Comparison of ENCODE assay signal across 17 cellular contexts in the genomic region with DNA sequence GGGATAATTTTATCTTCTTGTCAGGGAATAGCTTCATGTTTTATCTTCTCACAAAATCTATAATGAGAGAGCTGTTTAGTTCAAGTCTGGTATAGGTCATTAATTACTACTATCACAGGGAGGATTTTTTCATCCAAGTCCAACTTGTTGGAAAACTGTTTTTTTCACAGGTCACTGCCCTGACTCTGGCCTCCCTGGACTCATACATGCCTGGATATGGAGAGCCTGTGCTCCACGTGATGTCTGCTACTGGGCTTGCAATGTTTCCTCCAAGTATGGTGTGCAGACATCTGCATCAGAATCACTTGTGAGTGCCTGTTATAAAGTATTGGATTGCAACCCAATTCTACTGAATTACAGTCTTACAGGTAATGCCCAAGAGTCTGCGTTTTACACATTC. TPM values are rescaled to one million over a fixed set of nuclear protein-coding genes. Genes with fewer than 3 reads are reported as not detected.
DNase-seq lines count a peak whose midpoint lies in the region; ATAC-seq, FAIRE-seq and TF ChIP-seq lines count a peak whose summit lies in the region.
"Had no signal": no experiment of that assay in that cellular context is flagged by ENCODE, and none has a peak within 500 bp of the region (broad histone marks: within the 10 kb centered on the region; RNA-seq: fewer than 3 reads in every experiment).

No MANE protein-coding gene starts in this region.

- no peaks in the 10 kb centered on the region for H3K36me3 Mint-ChIP-seq in astrocyte (ENCODE audit: low read depth, unreplicated experiment)
- H3K36me3 Mint-ChIP-seq in nephron (ENCODE audit: low read depth), result no peaks in the 10 kb centered on the region
- H3K36me3 Mint-ChIP-seq in type B pancreatic cell, result no peaks in the 10 kb centered on the region
- H3K36me3 Mint-ChIP-seq in CD4-positive, alpha-beta T cell (ENCODE audit: low read depth), result no peaks in the 10 kb centered on the region
- H3K36me3 Mint-ChIP-seq: CD8-positive, alpha-beta T cell had no signal

- no peak overlapping the region for H3K4me3 Mint-ChIP-seq in astrocyte (ENCODE audit: unreplicated experiment)
- no peak overlapping the region for H3K4me3 Mint-ChIP-seq in nephron
- H3K4me3 Mint-ChIP-seq in type B pancreatic cell, result no peak overlapping the region
- H3K4me3 Mint-ChIP-seq in CD4-positive, alpha-beta T cell, result no peak overlapping the region
- H3K4me3 Mint-ChIP-seq: CD8-positive, alpha-beta T cell had no signal

- no peaks in the 10 kb centered on the region for H3K36me3 ChIP-seq in astrocyte (ENCODE audit: insufficient read depth, low read length)
- H3K36me3 ChIP-seq: BE2C had no signal

- intact Hi-C loops in CD4-positive, alpha-beta T cell (cut with DNase I, micrococcal nuclease), result no loop called here

- no peak overlapping the region for H3K27ac ChIP-seq in astrocyte (ENCODE audit: low read depth, low read length)
- H3K27ac ChIP-seq in CD4-positive, alpha-beta T cell (ENCODE audit: low read depth, low read length), result no peak overlapping the region
- H3K27ac ChIP-seq: A549, C4-2B had no signal

- H3K27me3 ChIP-seq in astrocyte (ENCODE audit: insufficient read depth, low read length), result no peaks in the 10 kb centered on the region
- no peaks in the 10 kb centered on the region for H3K27me3 ChIP-seq in CD4-positive, alpha-beta T cell (ENCODE audit: control insufficient read depth, insufficient read depth, low read length)
- H3K27me3 ChIP-seq: BE2C had no signal

- H3K4me1 Mint-ChIP-seq in astrocyte (ENCODE audit: low read depth, unreplicated experiment) (peaks cover 18% of the 10 kb centered on the region), nephron (peaks cover 6% of the 10 kb centered on the region), type B pancreatic cell (ENCODE audit: unreplicated experiment) (peaks cover 8% of the 10 kb centered on the region)
- no peaks in the 10 kb centered on the region for H3K4me1 Mint-ChIP-seq in CD4-positive, alpha-beta T cell (ENCODE audit: low read depth)

- CTCF ChIA-PET in CD4-positive, alpha-beta T cell (lab: Charles Lee), result no interaction called here

- no peak overlapping the region for H3K4me2 ChIP-seq in astrocyte (ENCODE audit: low read length)
- H3K4me2 ChIP-seq: A549 had no signal

- no peaks in the 10 kb centered on the region for H3K27me3 Mint-ChIP-seq in astrocyte (ENCODE audit: low read depth, unreplicated experiment)
- H3K27me3 Mint-ChIP-seq in nephron (ENCODE audit: low read depth), result no peaks in the 10 kb centered on the region
- no peaks in the 10 kb centered on the region for H3K27me3 Mint-ChIP-seq in type B pancreatic cell
- H3K27me3 Mint-ChIP-seq in CD4-positive, alpha-beta T cell, result no peaks in the 10 kb centered on the region

- ATAC-seq in HG03342 (IDR thresholded peaks at IDR 0.05; ENCODE audit: unreplicated experiment) (no peak), HG03196 (IDR thresholded peaks at IDR 0.05; ENCODE audit: unreplicated experiment) (no peak)
- ATAC-seq in CD4-positive, alpha-beta T cell (ENCODE audit: poor library complexity), result no peak
- ATAC-seq: A549; CD8-positive, alpha-beta T cell; HepG2; K562 had no signal

- H3K27ac Mint-ChIP-seq in astrocyte (ENCODE audit: unreplicated experiment), result peak overlapping the region; percentile 36
- peak overlapping the region; percentile 12 to 67 (median 24) for H3K27ac Mint-ChIP-seq in nephron
- H3K27ac Mint-ChIP-seq in type B pancreatic cell, result peak overlapping the region; percentile 35
- no peak overlapping the region for H3K27ac Mint-ChIP-seq in CD4-positive, alpha-beta T cell
- H3K27ac Mint-ChIP-seq: CD8-positive, alpha-beta T cell had no signal

- no peak overlapping the region for H2AFZ ChIP-seq in astrocyte (ENCODE audit: low read depth, low read length)
- H2AFZ ChIP-seq: GM23248 had no signal

- H3K9me3 Mint-ChIP-seq in astrocyte (ENCODE audit: unreplicated experiment), result peaks cover 12% of the 10 kb centered on the region
- H3K9me3 Mint-ChIP-seq in nephron, result peaks cover 19% of the 10 kb centered on the region
- no peaks in the 10 kb centered on the region for H3K9me3 Mint-ChIP-seq in type B pancreatic cell
- peaks cover 17% of the 10 kb centered on the region for H3K9me3 Mint-ChIP-seq in CD4-positive, alpha-beta T cell

- TF ChIP-seq CTCF in astrocyte (IDR thresholded peaks at IDR 0.05; ENCODE audit: insufficient read depth, low read depth, low read length) (no peak), nephron (IDR thresholded peaks at IDR 0.05; ENCODE audit: unreplicated experiment in 3 of 3) (no peak), type B pancreatic cell (conservative IDR thresholded peaks at IDR 0.05) (no peak)
- TF ChIP-seq CTCF in CD4-positive, alpha-beta T cell (IDR thresholded peaks at IDR 0.05), result no peak

- no peaks in the 10 kb centered on the region for H4K20me1 ChIP-seq in astrocyte (ENCODE audit: insufficient read depth, low read length)

- H3K9me3 ChIP-seq in astrocyte (ENCODE audit: insufficient read depth, low read depth, low read length), result no peaks in the 10 kb centered on the region
- H3K9me3 ChIP-seq in CD4-positive, alpha-beta T cell (ENCODE audit: control insufficient read depth, low read length), result peaks cover 9% of the 10 kb centered on the region
- H3K9me3 ChIP-seq: A549, BE2C had no signal

- no peak overlapping the region for H3K4me3 ChIP-seq in astrocyte (ENCODE audit: insufficient read depth, low read depth, low read length)
- H3K4me3 ChIP-seq: A549, GM23248, K562 had no signal

- POLR2A ChIA-PET in CD4-positive, alpha-beta T cell (lab: Charles Lee), result no interaction called here

- no peak for FAIRE-seq in astrocyte (lab: Jason Lieb, UNC)
- FAIRE-seq: A549, HepG2, HTR-8/SVneo, K562 had no signal

- H3K79me2 ChIP-seq in astrocyte (ENCODE audit: insufficient read depth, low read length), result no peaks in the 10 kb centered on the region

- H3K4me1 ChIP-seq in astrocyte (ENCODE audit: insufficient read depth, low read length), result no peaks in the 10 kb centered on the region
- H3K4me1 ChIP-seq: A549, BE2C had no signal

- H3K9ac ChIP-seq in astrocyte (ENCODE audit: low read length), result no peak overlapping the region
- H3K9ac ChIP-seq: GM23248 had no signal

- DNase-seq in NCI-H524 treated with DMSO at 0.1 percent for 48 hours (lab: John Stamatoyannopoulos, UW), result peak; percentile 54
- DNase-seq in astrocyte (ENCODE audit: low read depth), result no peak
- no peak for DNase-seq in type B pancreatic cell (ENCODE audit: extremely low spot score, unreplicated experiment)
- no peak for DNase-seq in CD4-positive, alpha-beta T cell
- DNase-seq: BE2C; CD8-positive, alpha-beta T cell; COR-L47; H7 had no signal

RNA-seq across cellular contexts. Expression of gene LURAP1L, which starts 36.5 kb away (rescaled TPM):
- total RNA-seq in astrocyte, result 9.0 and 13.3 TPM in 2 replicates
- 8.7 and 15.9 TPM in 2 replicates for total RNA-seq in type B pancreatic cell (ENCODE audit: low replicate concordance)
- not detected for total RNA-seq in CD4-positive, alpha-beta T cell
- total RNA-seq: CD8-positive, alpha-beta T cell had no signal

RNA-seq across cellular contexts. Expression of gene TYRP1, which starts 45.1 kb away (rescaled TPM):
- total RNA-seq in astrocyte (0.26 and 0.73 TPM in 2 replicates), type B pancreatic cell (ENCODE audit: low replicate concordance) (86.2 TPM in 1 of 2 replicates, not detected in the other)
- not detected for total RNA-seq in CD4-positive, alpha-beta T cell
- total RNA-seq: CD8-positive, alpha-beta T cell; GM23248; HepG2; K562 had no signal
